Comparison of ENCODE assay signal across 8 cellular contexts in genomic region chr5:161546463-161547301, GRCh38.
DNase-seq lines count a peak whose midpoint lies in the region; ATAC-seq lines count a peak whose summit lies in the region.

Gene GABRB2, minus strand, starts transcription at chr5:161546725. Its CDS starts 82 bp downstream, at chr5:161546643.

- peaks cover 18% of the 10 kb centered on the region for H3K27me3 ChIP-seq in effector memory CD4-positive, alpha-beta T cell (replicated peaks; ENCODE audit: control insufficient read depth, insufficient read depth, low read length, poor library complexity, severe bottlenecking)

- H3K9me3 ChIP-seq in SK-N-MC (ENCODE audit: low read depth, low read length) = no peaks in the 10 kb centered on the region
- no peaks in the 10 kb centered on the region for H3K9me3 ChIP-seq in effector memory CD4-positive, alpha-beta T cell (ENCODE audit: control insufficient read depth, low read length)

- no peak within 1 kb of the TSS for H3K9ac ChIP-seq in SK-N-MC (ENCODE audit: insufficient read length)

- H3K4me3 ChIP-seq in SK-N-MC = peak within 1 kb of the TSS; percentile 81
- H3K4me3 ChIP-seq in effector memory CD4-positive, alpha-beta T cell (ENCODE audit: insufficient read depth, low read depth, low read length, poor library complexity, severe bottlenecking) = peak within 1 kb of the TSS; percentile 1

- no peaks in the 10 kb centered on the region for H3K4me1 ChIP-seq in effector memory CD4-positive, alpha-beta T cell (ENCODE audit: control insufficient read depth, insufficient read depth, low read length, poor library complexity, severe bottlenecking)

- DNase-seq in DMS79 treated with DMSO at 0.1 percent for 48 hours (lab: John Stamatoyannopoulos, UW) (peak; percentile 62), SK-N-MC (ENCODE audit: low read depth, low spot score) (no peak), medulla oblongata (ENCODE audit: extremely low spot score) (peak; percentile 80), stromal cell of bone marrow (ENCODE audit: low read depth) (peak; percentile 10), NCI-H2171 (lab: John Stamatoyannopoulos, UW) (no peak)
- no peak for DNase-seq in effector memory CD4-positive, alpha-beta T cell

- H3K27ac ChIP-seq in SK-N-MC = no peak within 1 kb of the TSS
- no peak within 1 kb of the TSS for H3K27ac ChIP-seq in effector memory CD4-positive, alpha-beta T cell (ENCODE audit: insufficient read depth, low read length, poor library complexity, severe bottlenecking)

- H3K36me3 ChIP-seq in SK-N-MC (ENCODE audit: insufficient read depth, low read length) = no peaks in the 10 kb centered on the region
- H3K36me3 ChIP-seq in effector memory CD4-positive, alpha-beta T cell (ENCODE audit: control insufficient read depth, insufficient read depth, low read length) = no peaks in the 10 kb centered on the region

- ATAC-seq in GM19438 (IDR thresholded peaks at IDR 0.05; ENCODE audit: low read depth, unreplicated experiment) (peak; percentile 68), HG03457 (IDR thresholded peaks at IDR 0.05; ENCODE audit: unreplicated experiment) (peak; percentile 74)

Comparison
In these comparisons a context has a peak if more than half of its experiments do, and no peak if none do; other contexts are left out.
1. DNase-seq: peak in DMS79 treated with DMSO at 0.1 percent for 48 hours (single experiment), medulla oblongata (single experiment) and stromal cell of bone marrow (single experiment); none in SK-N-MC (single experiment), effector memory CD4-positive, alpha-beta T cell (0 of 3) and NCI-H2171 (single experiment).